Comparison of ENCODE assay signal across 1 cellular context in genomic region chr7:6376820-6377219, GRCh38.
TF ChIP-seq lines count a peak whose summit lies in the region.

No MANE protein-coding gene starts in this region.

TF ChIP-seq in IMR-90, 13 proteins besides CTCF, POLR2A, EP300 and RAD21:
- TF ChIP-seq MAZ (IDR thresholded peaks at IDR 0.05; ENCODE audit: borderline replicate concordance, low read depth, low read length), result no peak
- TF ChIP-seq CEBPB (IDR thresholded peaks at IDR 0.05; ENCODE audit: low read depth, low read length), result no peak
- TF ChIP-seq MXI1 (IDR thresholded peaks at IDR 0.05; ENCODE audit: borderline replicate concordance, low read depth, low read length), result no peak
- no peak for TF ChIP-seq BHLHE40 (IDR thresholded peaks at IDR 0.05; ENCODE audit: low read depth, low read length)
- TF ChIP-seq FOS (IDR thresholded peaks at IDR 0.05; ENCODE audit: low read depth, low read length), result no peak
- TF ChIP-seq NFE2L2 (IDR thresholded peaks at IDR 0.05; ENCODE audit: low read depth, low read length), result no peak
